In genomic region chr11:3949132-3949531, GRCh38 we compare ENCODE assay signal across 9 cellular contexts.
A peak's percentile ranks its signal among the peaks of the same experiment; 100 is the strongest.
DNase-seq lines count a peak whose midpoint lies in the region; ATAC-seq, FAIRE-seq and TF ChIP-seq lines count a peak whose summit lies in the region.
"Had no signal": no experiment of that assay in that cellular context is flagged by ENCODE, and none has a peak within 500 bp of the region (broad histone marks: within the 10 kb centered on the region; RNA-seq: fewer than 3 reads in every experiment).

No MANE protein-coding gene starts in this region.

- H3K9me2 ChIP-seq in Karpas-422 (replicated peaks; ENCODE audit: insufficient read depth, low read length) = no peaks in the 10 kb centered on the region

- H3K4me3 ChIP-seq in Karpas-422 (ENCODE audit: low read length) = no peak overlapping the region
- no peak overlapping the region for H3K4me3 ChIP-seq in gastroesophageal sphincter

- H3K27ac ChIP-seq in Karpas-422 (ENCODE audit: low read length) (no peak overlapping the region), gastroesophageal sphincter (peak overlapping the region in 1 of 4 donors; percentile 81)

- no peaks in the 10 kb centered on the region for H3K27me3 Mint-ChIP-seq in effector memory CD8-positive, alpha-beta T cell

- ATAC-seq in GM21619 (IDR thresholded peaks at IDR 0.05; ENCODE audit: unreplicated experiment) (peak; percentile 62), gastroesophageal sphincter (no peak)
- peak; percentile 58 for ATAC-seq in effector memory CD8-positive, alpha-beta T cell (replicated peaks)

- H3K4me3 Mint-ChIP-seq in effector memory CD8-positive, alpha-beta T cell = peak overlapping the region; percentile 52 to 70

- peaks cover 81 to 91% of the 10 kb centered on the region in 2 donors for H3K4me1 Mint-ChIP-seq in effector memory CD8-positive, alpha-beta T cell (ENCODE audit: low read depth in 2 of 2)

- peak overlapping the region; percentile 26 for H3K4me2 ChIP-seq in Karpas-422 (ENCODE audit: low read depth, low read length, poor library complexity, severe bottlenecking)

- no peaks in the 10 kb centered on the region for H4K20me1 ChIP-seq in Karpas-422 (ENCODE audit: insufficient read depth, low read depth, low read length)

- H3K9me3 ChIP-seq in Karpas-422 (ENCODE audit: low read length) (no peaks in the 10 kb centered on the region), gastroesophageal sphincter (no peaks in the 10 kb centered on the region)

- no peak for TF ChIP-seq EP300 in gastroesophageal sphincter (IDR thresholded peaks at IDR 0.05)

- TF ChIP-seq POLR2A in gastroesophageal sphincter (IDR thresholded peaks at IDR 0.05) = no peak

- H3K36me3 Mint-ChIP-seq in effector memory CD8-positive, alpha-beta T cell (ENCODE audit: insufficient read depth) = peaks cover 7% of the 10 kb centered on the region

- H3K4me1 ChIP-seq in Karpas-422 (ENCODE audit: low read length) = peaks cover 7% of the 10 kb centered on the region
- peaks cover 21 to 92% (median 55%) of the 10 kb centered on the region in 3 donors for H3K4me1 ChIP-seq in gastroesophageal sphincter

- no peak overlapping the region for H3K9ac ChIP-seq in Karpas-422 (ENCODE audit: low read length)

- no peak overlapping the region for H2AFZ ChIP-seq in Karpas-422 (ENCODE audit: low read length)

- DNase-seq in GM18507 (ENCODE audit: extremely low spot score, insufficient read length, low read depth) = peak; percentile 17
- DNase-seq in Karpas-422 = peak; percentile 50
- DNase-seq in effector memory CD8-positive, alpha-beta T cell = peak in 1 of 3 experiments; percentile 15
- DNase-seq in OCI-M2 (lab: John Stamatoyannopoulos, UW; ENCODE audit: unreplicated experiment) = no peak
- DNase-seq in NCI-H146 (lab: John Stamatoyannopoulos, UW) = no peak
- no peak for DNase-seq in NK-92 (lab: John Stamatoyannopoulos, UW; ENCODE audit: unreplicated experiment)
- DNase-seq: NCI-H510A treated with DMSO at 0.1 percent for 48 hours had no signal

- H3K9me3 Mint-ChIP-seq in effector memory CD8-positive, alpha-beta T cell = no peaks in the 10 kb centered on the region

- peak; percentile 65 for FAIRE-seq in GM18507 (lab: Jason Lieb, UNC)

- H3K27me3 ChIP-seq in Karpas-422 (ENCODE audit: low read length) (no peaks in the 10 kb centered on the region), gastroesophageal sphincter (no peaks in the 10 kb centered on the region)

- TF ChIP-seq CTCF in gastroesophageal sphincter (IDR thresholded peaks at IDR 0.05) = no peak

- WGBS in gastroesophageal sphincter (ENCODE audit: low coverage in 1 of 2), 2 donors = 78 to 94% methylated on average over 2 of the region's 2 CpGs

- no peaks in the 10 kb centered on the region for H3K79me2 ChIP-seq in Karpas-422 (ENCODE audit: low read length)

- H3K36me3 ChIP-seq in Karpas-422 (ENCODE audit: insufficient read depth, low read length) (no peaks in the 10 kb centered on the region), gastroesophageal sphincter (no peaks in the 10 kb centered on the region)

- peak overlapping the region; percentile 97 for H3K27ac Mint-ChIP-seq in effector memory CD8-positive, alpha-beta T cell

Comparison
In these comparisons a context has a peak if more than half of its experiments do, and no peak if none do; other contexts are left out.
1. DNase-seq: peak in GM18507 (single experiment) and Karpas-422 (single experiment); none in OCI-M2 (single experiment), NCI-H146 (single experiment) and NK-92 (single experiment).